ENCODE assay signal across 26 cellular contexts in the genomic region with DNA sequence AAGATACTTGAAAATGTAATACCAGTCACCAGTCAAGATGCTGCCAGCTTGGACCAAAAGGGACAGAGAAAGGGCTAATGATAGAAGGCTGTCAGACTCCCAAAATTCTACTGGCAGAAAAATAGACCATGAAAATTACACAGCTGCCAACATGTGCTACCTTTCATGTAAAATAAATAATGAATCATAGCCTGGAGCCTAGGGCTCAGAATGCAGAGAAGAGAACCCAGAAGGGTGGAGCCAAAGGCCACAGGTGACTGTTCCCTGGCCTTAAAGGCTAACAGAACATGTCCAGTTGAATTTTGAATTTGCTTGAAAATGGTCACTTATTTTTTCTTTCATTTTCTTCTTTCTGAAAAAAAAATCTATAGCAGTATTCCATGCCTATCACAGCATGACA.
"Had no signal": no experiment of that assay in that cellular context is flagged by ENCODE, and none has a peak within 500 bp of the region (broad histone marks: within the 10 kb centered on the region; RNA-seq: fewer than 3 reads in every experiment).

No MANE protein-coding gene starts in this region.

- H3K27ac ChIP-seq: body of pancreas, heart right ventricle, lower lobe of right lung, right lobe of liver, testis had no signal

- H3K9me3 ChIP-seq: body of pancreas, lower lobe of right lung, mucosa of descending colon, right lobe of liver, testis had no signal

- H3K4me3 ChIP-seq: body of pancreas, heart right ventricle, lower lobe of right lung, mucosa of descending colon, right lobe of liver, testis had no signal

- H3K27me3 ChIP-seq: body of pancreas, heart right ventricle, right lobe of liver, testis had no signal

- DNase-seq: activated CD4-positive, alpha-beta T cell treated with anti-CD3 and anti-CD28 coated beads for 4 hours; activated CD4-positive, alpha-beta T cell treated with anti-CD3 and anti-CD28 coated beads, Interleukin-2, amount 50 U/mL, for 4 hours; activated CD4-positive, CD25-positive, alpha-beta regulatory T cell; activated naive CD4-positive, alpha-beta T cell; activated T-cell treated with anti-CD3 and anti-CD28 coated beads for 4 hours; activated T-cell treated with anti-CD3 and anti-CD28 coated beads, Interleukin-2, amount 50 U/mL, for 72 hours; anterior cingulate cortex; cortex of kidney; effector memory CD8-positive, alpha-beta T cell; foreskin fibroblast; heart right ventricle; lower lobe of right lung; mesendoderm; mucosa of descending colon; posterior cingulate gyrus; right lobe of liver; stimulated activated CD4-positive, alpha-beta T cell treated with anti-CD3 and anti-CD28 coated beads, Interleukin-2, amount 100 ng/mL, for 48 hours; stimulated activated naive CD4-positive, alpha-beta T cell treated with Interleukin-2 at 50 U/mL for 16 hours; testis; trophoblast cell had no signal

- H3K36me3 ChIP-seq: heart right ventricle, lower lobe of right lung, right lobe of liver had no signal

- H3K4me1 ChIP-seq: right lobe of liver, testis had no signal

- H3K27me3 Mint-ChIP-seq: activated naive CD8-positive, alpha-beta T cell; effector memory CD8-positive, alpha-beta T cell; natural killer cell treated with Interleukin-12 subunit alpha and Interleukin-12 subunit beta and Interleukin-15 and Interleukin-18, amount 100 ng/mL, for 72 hours had no signal

- H3K36me3 Mint-ChIP-seq: activated naive CD8-positive, alpha-beta T cell had no signal

- ATAC-seq: activated T-cell treated with anti-CD3 and anti-CD28 coated beads, Interleukin-2, amount 50 U/mL, for 72 hours; body of pancreas; effector memory CD8-positive, alpha-beta T cell; esophagus mucosa; heart right ventricle; left lobe of liver; lower lobe of right lung; mucosa of descending colon; natural killer cell treated with Interleukin-12 subunit alpha and Interleukin-12 subunit beta and Interleukin-15 and Interleukin-18, amount 100 ng/mL, for 72 hours had no signal

- H3K4me3 Mint-ChIP-seq: activated naive CD8-positive, alpha-beta T cell; activated T-cell treated with anti-CD3 and anti-CD28 coated beads, Interleukin-2, amount 50 U/mL, for 72 hours; effector memory CD8-positive, alpha-beta T cell; natural killer cell treated with Interleukin-12 subunit alpha and Interleukin-12 subunit beta and Interleukin-15 and Interleukin-18, amount 100 ng/mL, for 72 hours; T-helper 2 cell treated with Interferon-gamma antibody and Interleukin-4, amounts not matched to agents 5 μg/mL and 100 μg/mL, for 36 hours had no signal

- H3K27ac Mint-ChIP-seq: activated naive CD8-positive, alpha-beta T cell; activated T-cell treated with anti-CD3 and anti-CD28 coated beads, Interleukin-2, amount 50 U/mL, for 72 hours; effector memory CD8-positive, alpha-beta T cell; natural killer cell treated with Interleukin-12 subunit alpha and Interleukin-12 subunit beta and Interleukin-15 and Interleukin-18, amount 100 ng/mL, for 72 hours; T-helper 2 cell treated with Interferon-gamma antibody and Interleukin-4, amounts not matched to agents 5 μg/mL and 100 μg/mL, for 36 hours had no signal
